2 cellular contexts compared by ENCODE assay signal in the genomic region with DNA sequence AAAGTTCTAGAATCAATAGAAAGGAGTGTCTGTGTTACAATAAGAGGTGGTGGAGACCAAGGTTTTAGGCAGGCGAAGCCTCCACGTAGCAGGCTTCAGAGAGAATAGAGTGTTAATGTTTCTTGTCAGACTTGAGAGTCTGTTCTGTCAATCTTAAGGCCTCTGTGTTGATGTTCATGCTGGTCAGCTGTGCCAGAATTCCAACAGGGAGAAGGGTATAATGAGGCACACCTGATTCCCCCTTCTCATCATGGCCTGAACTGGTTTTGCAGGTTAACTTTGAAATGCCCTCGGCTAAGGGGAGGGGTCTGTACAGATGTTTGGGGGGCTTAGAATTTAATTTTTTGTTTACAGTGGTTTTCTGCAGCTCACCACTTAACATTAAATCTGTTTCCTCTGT.
TF ChIP-seq lines count a peak whose summit lies in the region.

No MANE protein-coding gene starts in this region.

TF ChIP-seq in GM23338, 12 proteins besides CTCF, POLR2A, EP300 and RAD21 (continues in another document):
- TF ChIP-seq EZH2phosphoT487 (IDR thresholded peaks at IDR 0.05; ENCODE audit: unreplicated experiment) (no peak), CREB1 (CRISPR knock-in tag; IDR thresholded peaks at IDR 0.05; ENCODE audit: low read depth) (no peak), STAT1 (IDR thresholded peaks at IDR 0.05; ENCODE audit: unreplicated experiment) (no peak), NANOG (IDR thresholded peaks at IDR 0.05; ENCODE audit: borderline replicate concordance) (no peak), ZNF114 (CRISPR knock-in tag; IDR thresholded peaks at IDR 0.05) (no peak), ZNF331 (CRISPR knock-in tag; IDR thresholded peaks at IDR 0.05; ENCODE audit: low read depth) (no peak), POLR2AphosphoS5 (IDR thresholded peaks at IDR 0.05; ENCODE audit: low read depth) (no peak)
- TF ChIP-seq, protein P1, sequence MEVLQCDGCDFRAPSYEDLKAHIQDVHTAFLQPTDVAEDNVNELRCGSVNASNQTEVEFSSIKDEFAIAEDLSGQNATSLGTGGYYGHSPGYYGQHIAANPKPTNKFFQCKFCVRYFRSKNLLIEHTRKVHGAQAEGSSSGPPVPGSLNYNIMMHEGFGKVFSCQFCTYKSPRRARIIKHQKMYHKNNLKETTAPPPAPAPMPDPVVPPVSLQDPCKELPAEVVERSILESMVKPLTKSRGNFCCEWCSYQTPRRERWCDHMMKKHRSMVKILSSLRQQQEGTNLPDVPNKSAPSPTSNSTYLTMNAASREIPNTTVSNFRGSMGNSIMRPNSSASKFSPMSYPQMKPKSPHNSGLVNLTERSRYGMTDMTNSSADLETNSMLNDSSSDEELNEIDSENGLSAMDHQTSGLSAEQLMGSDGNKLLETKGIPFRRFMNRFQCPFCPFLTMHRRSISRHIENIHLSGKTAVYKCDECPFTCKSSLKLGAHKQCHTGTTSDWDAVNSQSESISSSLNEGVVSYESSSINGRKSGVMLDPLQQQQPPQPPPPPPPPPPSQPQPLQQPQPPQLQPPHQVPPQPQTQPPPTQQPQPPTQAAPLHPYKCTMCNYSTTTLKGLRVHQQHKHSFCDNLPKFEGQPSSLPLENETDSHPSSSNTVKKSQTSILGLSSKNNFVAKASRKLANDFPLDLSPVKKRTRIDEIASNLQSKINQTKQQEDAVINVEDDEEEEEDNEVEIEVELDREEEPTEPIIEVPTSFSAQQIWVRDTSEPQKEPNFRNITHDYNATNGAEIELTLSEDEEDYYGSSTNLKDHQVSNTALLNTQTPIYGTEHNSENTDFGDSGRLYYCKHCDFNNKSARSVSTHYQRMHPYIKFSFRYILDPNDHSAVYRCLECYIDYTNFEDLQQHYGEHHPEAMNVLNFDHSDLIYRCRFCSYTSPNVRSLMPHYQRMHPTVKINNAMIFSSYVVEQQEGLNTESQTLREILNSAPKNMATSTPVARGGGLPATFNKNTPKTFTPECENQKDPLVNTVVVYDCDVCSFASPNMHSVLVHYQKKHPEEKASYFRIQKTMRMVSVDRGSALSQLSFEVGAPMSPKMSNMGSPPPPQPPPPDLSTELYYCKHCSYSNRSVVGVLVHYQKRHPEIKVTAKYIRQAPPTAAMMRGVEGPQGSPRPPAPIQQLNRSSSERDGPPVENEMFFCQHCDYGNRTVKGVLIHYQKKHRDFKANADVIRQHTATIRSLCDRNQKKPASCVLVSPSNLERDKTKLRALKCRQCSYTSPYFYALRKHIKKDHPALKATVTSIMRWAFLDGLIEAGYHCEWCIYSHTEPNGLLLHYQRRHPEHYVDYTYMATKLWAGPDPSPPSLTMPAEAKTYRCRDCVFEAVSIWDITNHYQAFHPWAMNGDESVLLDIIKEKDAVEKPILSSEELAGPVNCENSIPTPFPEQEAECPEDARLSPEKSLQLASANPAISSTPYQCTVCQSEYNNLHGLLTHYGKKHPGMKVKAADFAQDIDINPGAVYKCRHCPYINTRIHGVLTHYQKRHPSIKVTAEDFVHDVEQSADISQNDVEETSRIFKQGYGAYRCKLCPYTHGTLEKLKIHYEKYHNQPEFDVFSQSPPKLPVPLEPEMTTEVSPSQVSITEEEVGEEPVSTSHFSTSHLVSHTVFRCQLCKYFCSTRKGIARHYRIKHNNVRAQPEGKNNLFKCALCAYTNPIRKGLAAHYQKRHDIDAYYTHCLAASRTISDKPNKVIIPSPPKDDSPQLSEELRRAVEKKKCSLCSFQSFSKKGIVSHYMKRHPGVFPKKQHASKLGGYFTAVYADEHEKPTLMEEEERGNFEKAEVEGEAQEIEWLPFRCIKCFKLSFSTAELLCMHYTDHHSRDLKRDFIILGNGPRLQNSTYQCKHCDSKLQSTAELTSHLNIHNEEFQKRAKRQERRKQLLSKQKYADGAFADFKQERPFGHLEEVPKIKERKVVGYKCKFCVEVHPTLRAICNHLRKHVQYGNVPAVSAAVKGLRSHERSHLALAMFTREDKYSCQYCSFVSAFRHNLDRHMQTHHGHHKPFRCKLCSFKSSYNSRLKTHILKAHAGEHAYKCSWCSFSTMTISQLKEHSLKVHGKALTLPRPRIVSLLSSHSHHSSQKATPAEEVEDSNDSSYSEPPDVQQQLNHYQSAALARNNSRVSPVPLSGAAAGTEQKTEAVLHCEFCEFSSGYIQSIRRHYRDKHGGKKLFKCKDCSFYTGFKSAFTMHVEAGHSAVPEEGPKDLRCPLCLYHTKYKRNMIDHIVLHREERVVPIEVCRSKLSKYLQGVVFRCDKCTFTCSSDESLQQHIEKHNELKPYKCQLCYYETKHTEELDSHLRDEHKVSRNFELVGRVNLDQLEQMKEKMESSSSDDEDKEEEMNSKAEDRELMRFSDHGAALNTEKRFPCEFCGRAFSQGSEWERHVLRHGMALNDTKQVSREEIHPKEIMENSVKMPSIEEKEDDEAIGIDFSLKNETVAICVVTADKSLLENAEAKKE (CRISPR knock-in tag; IDR thresholded peaks at IDR 0.05): no peak
- TF ChIP-seq, protein P2, sequence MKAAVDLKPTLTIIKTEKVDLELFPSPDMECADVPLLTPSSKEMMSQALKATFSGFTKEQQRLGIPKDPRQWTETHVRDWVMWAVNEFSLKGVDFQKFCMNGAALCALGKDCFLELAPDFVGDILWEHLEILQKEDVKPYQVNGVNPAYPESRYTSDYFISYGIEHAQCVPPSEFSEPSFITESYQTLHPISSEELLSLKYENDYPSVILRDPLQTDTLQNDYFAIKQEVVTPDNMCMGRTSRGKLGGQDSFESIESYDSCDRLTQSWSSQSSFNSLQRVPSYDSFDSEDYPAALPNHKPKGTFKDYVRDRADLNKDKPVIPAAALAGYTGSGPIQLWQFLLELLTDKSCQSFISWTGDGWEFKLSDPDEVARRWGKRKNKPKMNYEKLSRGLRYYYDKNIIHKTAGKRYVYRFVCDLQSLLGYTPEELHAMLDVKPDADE (IDR thresholded peaks at IDR 0.05): no peak
- TF ChIP-seq, protein P3, sequence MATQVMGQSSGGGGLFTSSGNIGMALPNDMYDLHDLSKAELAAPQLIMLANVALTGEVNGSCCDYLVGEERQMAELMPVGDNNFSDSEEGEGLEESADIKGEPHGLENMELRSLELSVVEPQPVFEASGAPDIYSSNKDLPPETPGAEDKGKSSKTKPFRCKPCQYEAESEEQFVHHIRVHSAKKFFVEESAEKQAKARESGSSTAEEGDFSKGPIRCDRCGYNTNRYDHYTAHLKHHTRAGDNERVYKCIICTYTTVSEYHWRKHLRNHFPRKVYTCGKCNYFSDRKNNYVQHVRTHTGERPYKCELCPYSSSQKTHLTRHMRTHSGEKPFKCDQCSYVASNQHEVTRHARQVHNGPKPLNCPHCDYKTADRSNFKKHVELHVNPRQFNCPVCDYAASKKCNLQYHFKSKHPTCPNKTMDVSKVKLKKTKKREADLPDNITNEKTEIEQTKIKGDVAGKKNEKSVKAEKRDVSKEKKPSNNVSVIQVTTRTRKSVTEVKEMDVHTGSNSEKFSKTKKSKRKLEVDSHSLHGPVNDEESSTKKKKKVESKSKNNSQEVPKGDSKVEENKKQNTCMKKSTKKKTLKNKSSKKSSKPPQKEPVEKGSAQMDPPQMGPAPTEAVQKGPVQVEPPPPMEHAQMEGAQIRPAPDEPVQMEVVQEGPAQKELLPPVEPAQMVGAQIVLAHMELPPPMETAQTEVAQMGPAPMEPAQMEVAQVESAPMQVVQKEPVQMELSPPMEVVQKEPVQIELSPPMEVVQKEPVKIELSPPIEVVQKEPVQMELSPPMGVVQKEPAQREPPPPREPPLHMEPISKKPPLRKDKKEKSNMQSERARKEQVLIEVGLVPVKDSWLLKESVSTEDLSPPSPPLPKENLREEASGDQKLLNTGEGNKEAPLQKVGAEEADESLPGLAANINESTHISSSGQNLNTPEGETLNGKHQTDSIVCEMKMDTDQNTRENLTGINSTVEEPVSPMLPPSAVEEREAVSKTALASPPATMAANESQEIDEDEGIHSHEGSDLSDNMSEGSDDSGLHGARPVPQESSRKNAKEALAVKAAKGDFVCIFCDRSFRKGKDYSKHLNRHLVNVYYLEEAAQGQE (IDR thresholded peaks at IDR 0.05; ENCODE audit: unreplicated experiment): no peak

TF ChIP-seq in H1, 55 proteins besides CTCF, POLR2A, EP300 and RAD21:
- TF ChIP-seq NRF1 (IDR thresholded peaks at IDR 0.05; ENCODE audit: low read depth, low read length) (no peak), EGR1 (IDR thresholded peaks at IDR 0.05; ENCODE audit: borderline replicate concordance, low read depth, low read length) (no peak), SIN3A (conservative IDR thresholded peaks at IDR 0.05 in 1 of 2, IDR thresholded peaks at IDR 0.05 in 1 of 2; ENCODE audit: low read depth in 1 of 2, low read length in 2 of 2) (no peak), JUN (IDR thresholded peaks at IDR 0.05; ENCODE audit: low read depth, low read length) (no peak), TCF12 (IDR thresholded peaks at IDR 0.05; ENCODE audit: low read depth, low read length) (no peak), RBBP5 (IDR thresholded peaks at IDR 0.05; ENCODE audit: borderline replicate concordance, low read depth, low read length) (no peak), TEAD4 (IDR thresholded peaks at IDR 0.05; ENCODE audit: low read depth, low read length) (no peak), SIRT6 (IDR thresholded peaks at IDR 0.05; ENCODE audit: low read length) (no peak)
- TF ChIP-seq, protein P4, sequence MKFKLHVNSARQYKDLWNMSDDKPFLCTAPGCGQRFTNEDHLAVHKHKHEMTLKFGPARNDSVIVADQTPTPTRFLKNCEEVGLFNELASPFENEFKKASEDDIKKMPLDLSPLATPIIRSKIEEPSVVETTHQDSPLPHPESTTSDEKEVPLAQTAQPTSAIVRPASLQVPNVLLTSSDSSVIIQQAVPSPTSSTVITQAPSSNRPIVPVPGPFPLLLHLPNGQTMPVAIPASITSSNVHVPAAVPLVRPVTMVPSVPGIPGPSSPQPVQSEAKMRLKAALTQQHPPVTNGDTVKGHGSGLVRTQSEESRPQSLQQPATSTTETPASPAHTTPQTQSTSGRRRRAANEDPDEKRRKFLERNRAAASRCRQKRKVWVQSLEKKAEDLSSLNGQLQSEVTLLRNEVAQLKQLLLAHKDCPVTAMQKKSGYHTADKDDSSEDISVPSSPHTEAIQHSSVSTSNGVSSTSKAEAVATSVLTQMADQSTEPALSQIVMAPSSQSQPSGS (IDR thresholded peaks at IDR 0.05; ENCODE audit: low read length): no peak
